8 cellular contexts compared by ENCODE assay signal in the genomic region with DNA sequence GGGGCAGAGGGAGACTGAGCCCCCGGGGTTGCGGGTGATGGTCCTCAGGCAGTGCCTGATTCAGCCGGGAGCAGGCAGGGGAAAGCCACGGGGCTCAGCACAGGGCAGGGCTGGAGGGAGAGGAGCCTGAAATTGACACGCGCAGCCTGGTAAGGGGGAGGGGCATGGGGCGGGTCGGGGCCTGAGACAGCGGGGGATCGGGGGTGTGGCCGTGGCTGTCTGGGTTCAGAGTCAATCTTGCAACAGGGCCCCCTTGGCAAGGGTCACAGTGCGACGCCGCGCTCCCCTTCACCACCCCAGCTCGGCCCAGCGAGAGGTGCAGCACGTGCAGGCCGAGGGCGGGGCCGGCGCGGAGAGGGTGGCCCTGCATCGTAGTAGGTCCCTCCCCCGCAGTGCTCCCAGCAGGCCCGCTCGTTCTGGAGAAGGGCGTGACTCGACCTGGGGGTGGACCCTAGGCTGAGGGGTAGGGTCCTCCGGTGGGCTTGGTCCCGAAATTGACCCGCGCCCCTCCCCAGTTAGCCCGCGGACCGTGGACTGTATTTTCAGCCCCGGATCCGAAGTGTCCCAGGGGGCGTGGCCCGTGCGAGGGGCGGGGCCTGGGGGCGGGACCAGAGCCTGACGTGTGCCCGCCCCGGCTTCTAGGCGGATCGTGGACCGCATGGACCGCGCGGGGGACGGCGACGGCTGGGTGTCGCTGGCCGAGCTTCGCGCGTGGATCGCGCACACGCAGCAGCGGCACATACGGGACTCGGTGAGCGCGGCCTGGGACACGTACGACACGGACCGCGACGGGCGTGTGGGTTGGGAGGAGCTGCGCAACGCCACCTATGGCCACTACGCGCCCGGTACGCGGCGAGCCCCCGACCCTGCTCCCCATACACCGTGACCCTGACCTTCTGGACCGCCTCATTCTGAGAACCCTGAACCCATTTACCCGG. TPM values are rescaled to one million over a fixed set of nuclear protein-coding genes. Genes with fewer than 3 reads are reported as not detected.
DNase-seq lines count a peak whose midpoint lies in the region; ATAC-seq and TF ChIP-seq lines count a peak whose summit lies in the region.

No MANE protein-coding gene starts in this region.

- no peak for DNase-seq in AG04449 (ENCODE audit: low read depth, low spot score)
- DNase-seq in RWPE1 (ENCODE audit: low spot score), result peak; percentile 73
- peak; percentile 61 to 87 (median 75) for DNase-seq in activated naive CD4-positive, alpha-beta T cell (lab: John Stamatoyannopoulos, UW)
- DNase-seq in Right ventricle myocardium inferior (ENCODE audit: missing footprints), result peak; percentile 91
- peak; percentile 92 for DNase-seq in posterior vena cava (ENCODE audit: low spot score)
- DNase-seq in ureter (ENCODE audit: low spot score), result peak; percentile 76

- intact Hi-C loops in Right ventricle myocardium inferior (cut with DNase I) (no loop called here), posterior vena cava (cut with DNase I) (no loop called here)

- ATAC-seq in GM18873 (IDR thresholded peaks at IDR 0.05; ENCODE audit: low FRiP score, unreplicated experiment), result peak; percentile 56
- peak; percentile 73 for ATAC-seq in HG03439 (IDR thresholded peaks at IDR 0.05; ENCODE audit: unreplicated experiment)
- peak; percentile 92 for ATAC-seq in Right ventricle myocardium inferior

- no peak for TF ChIP-seq CTCF in AG04449 (IDR thresholded peaks at IDR 0.05; ENCODE audit: insufficient read depth, low read length, missing control alignments)
- TF ChIP-seq CTCF in RWPE1 (conservative IDR thresholded peaks at IDR 0.05; ENCODE audit: low read depth), result peak; percentile 46

- H3K4me3 ChIP-seq in AG04449 (ENCODE audit: low read depth, low read length), result peak overlapping the region; percentile 56

- POLR2A ChIA-PET in AG04449 (lab: Yijun Ruan, JAX) (no interaction called here), RWPE1 (lab: Yijun Ruan, JAX; ENCODE audit: low non-redundant PET) (no interaction called here)

- CTCF ChIA-PET in AG04449 (lab: Yijun Ruan, JAX) (interaction anchor here (0.8 to 2.9 kb wide), 6 partner anchors 13 to 30 kb away, joined by 3 to 30 read pairs (median 4); no protein-coding TSS in a partner anchor), RWPE1 (lab: Yijun Ruan, JAX) (interaction anchor here (0.8 to 2.9 kb wide), 6 partner anchors 13 to 37 kb away, joined by 3 to 10 read pairs (median 4); no protein-coding TSS in a partner anchor)

- peak overlapping the region; percentile 4; the same call in 1 of the 2 replicates for H3K27ac ChIP-seq in RWPE1

RNA-seq across cellular contexts. Expression of gene RCN3, which starts 6.0 kb away (rescaled TPM):
- 7.4 TPM for total RNA-seq in Right ventricle myocardium inferior
- 100 to 1,000 TPM in 1 of 2 donors, 10 to 100 TPM in 1; 94.0 to 128 TPM for total RNA-seq in posterior vena cava
- total RNA-seq in ureter, result 18.6 TPM

RNA-seq across cellular contexts. Expression of gene FCGRT, which starts 21.4 kb away (rescaled TPM):
- 105 TPM for total RNA-seq in Right ventricle myocardium inferior
- 100 to 1,000 TPM; 192 to 304 TPM for total RNA-seq in posterior vena cava
- 106 TPM for total RNA-seq in ureter

RNA-seq across cellular contexts. Expression of gene RPS11, which starts 37.6 kb away (rescaled TPM):
- total RNA-seq in Right ventricle myocardium inferior (1,100 TPM), posterior vena cava (1,000 to 10,000 TPM; 1,242 to 1,344 TPM), ureter (1,912 TPM)

RNA-seq across cellular contexts. Expression of gene RPL13A, which starts 46.4 kb away (rescaled TPM):
- total RNA-seq in Right ventricle myocardium inferior (1,486 TPM), posterior vena cava (1,000 to 10,000 TPM; 1,658 to 1,769 TPM), ureter (3,508 TPM)

RNA-seq across cellular contexts. Expression of gene NOSIP, which starts 46.5 kb away (rescaled TPM):
- total RNA-seq in Right ventricle myocardium inferior (49.6 TPM), posterior vena cava (10 to 100 TPM; 35.8 to 36.0 TPM), ureter (35.6 TPM)
